ENCODE assay signal across 25 cellular contexts in genomic region chr2:70765507-70765906, GRCh38. TPM values are rescaled to one million over a fixed set of nuclear protein-coding genes. Genes with fewer than 3 reads are reported as not detected.
DNase-seq lines count a peak whose midpoint lies in the region; ATAC-seq, FAIRE-seq and TF ChIP-seq lines count a peak whose summit lies in the region.
"Had no signal": no experiment of that assay in that cellular context is flagged by ENCODE, and none has a peak within 500 bp of the region (broad histone marks: within the 10 kb centered on the region; RNA-seq: fewer than 3 reads in every experiment).

No MANE protein-coding gene starts in this region.

- H3K36me3 ChIP-seq in BLaER1 (peaks cover 5% of the 10 kb centered on the region), HUES6 (ENCODE audit: control insufficient read depth, insufficient read depth, low read length) (no peaks in the 10 kb centered on the region), H1 (ENCODE audit: control insufficient read depth in 2 of 4, insufficient read depth in 4 of 4, low read length in 3 of 4) (no peaks in the 10 kb centered on the region), osteoblast (ENCODE audit: insufficient read depth, low read length) (no peaks in the 10 kb centered on the region)

- no peak overlapping the region for H3K23ac ChIP-seq in H1 (ENCODE audit: insufficient read length)

- no peak for ATAC-seq in stimulated activated memory B cell treated with anti-CD40 and anti-IgM and Interleukin-4, amounts not matched to agents 10 μg/mL and 1 μg/mL and 100 μg/mL, for 72 hours
- ATAC-seq: HepG2, Right ventricle myocardium inferior had no signal

- no peak overlapping the region for H3K27ac ChIP-seq in BLaER1
- H3K27ac ChIP-seq in HUES6 (ENCODE audit: low read depth, low read length), result no peak overlapping the region
- H3K27ac ChIP-seq in H1 (ENCODE audit: low read depth, low read length), result no peak overlapping the region
- no peak overlapping the region for H3K27ac ChIP-seq in osteoblast (ENCODE audit: low read depth, low read length)
- H3K27ac ChIP-seq: GM23248, PC-9 had no signal

- peaks cover 50% of the 10 kb centered on the region for H3K27me3 Mint-ChIP-seq in neural crest cell (ENCODE audit: low read depth)
- peaks cover 13% of the 10 kb centered on the region for H3K27me3 Mint-ChIP-seq in stimulated activated memory B cell treated with anti-CD40 and anti-IgM and Interleukin-4, amounts not matched to agents 10 μg/mL and 1 μg/mL and 100 μg/mL, for 72 hours

- no peak for TF ChIP-seq RAD21 in H1 (IDR thresholded peaks at IDR 0.05 in 1 of 2, conservative IDR thresholded peaks at IDR 0.05 in 1 of 2; ENCODE audit: low read depth in 2 of 2, low read length in 2 of 2)

- no peak overlapping the region for H3K27ac Mint-ChIP-seq in neural crest cell (ENCODE audit: unreplicated experiment)
- H3K27ac Mint-ChIP-seq in stimulated activated memory B cell treated with anti-CD40 and anti-IgM and Interleukin-4, amounts not matched to agents 10 μg/mL and 1 μg/mL and 100 μg/mL, for 72 hours, result no peak overlapping the region
- H3K27ac Mint-ChIP-seq: CD4-positive, alpha-beta T cell had no signal

- peak overlapping the region; percentile 88 for H3K4me2 ChIP-seq in BLaER1
- H3K4me2 ChIP-seq in H1 (ENCODE audit: insufficient read depth in 1 of 2, low read depth in 2 of 2, low read length in 2 of 2), result peak overlapping the region; percentile 10 to 96; a peak in 3 of 4 replicates
- no peak overlapping the region for H3K4me2 ChIP-seq in osteoblast (ENCODE audit: insufficient read depth, low read length)
- H3K4me2 ChIP-seq: PC-9 had no signal

- H2BK120ac ChIP-seq in H1 (replicated peaks; ENCODE audit: low read depth, low read length), result peak overlapping the region; percentile 77

- TF ChIP-seq EP300 in H1 (IDR thresholded peaks at IDR 0.05; ENCODE audit: borderline replicate concordance in 1 of 2, low read depth in 2 of 2, low read length in 2 of 2), result no peak

- H4K8ac ChIP-seq in H1 (ENCODE audit: extremely low read depth, insufficient read depth, low read length), result no peak overlapping the region

- H4K20me1 ChIP-seq in BLaER1, result peaks cover 23% of the 10 kb centered on the region
- H4K20me1 ChIP-seq in H1 (replicated peaks in 1 of 2; ENCODE audit: control insufficient read depth in 1 of 2, insufficient read depth in 2 of 2, low read length in 2 of 2), result peaks cover 4 to 5% of the 10 kb centered on the region in 2 experiments
- no peaks in the 10 kb centered on the region for H4K20me1 ChIP-seq in osteoblast (ENCODE audit: insufficient read depth, low read length)

- H2BK12ac ChIP-seq in H1 (ENCODE audit: low read depth, low read length), result no peak overlapping the region

- H3K27me3 ChIP-seq in BLaER1 (no peaks in the 10 kb centered on the region), HUES6 (ENCODE audit: control insufficient read depth, insufficient read depth, low read length) (peaks cover 4% of the 10 kb centered on the region; the same call in 1 of the 2 replicates), H1 (replicated peaks in 1 of 4; ENCODE audit: control insufficient read depth in 3 of 4, extremely low read depth in 1 of 4, insufficient read depth in 3 of 4, low read length in 3 of 4) (no peaks in the 10 kb centered on the region), osteoblast (ENCODE audit: insufficient read depth, low read length) (peaks cover 55% of the 10 kb centered on the region)

- H3K9me3 Mint-ChIP-seq in neural crest cell, result no peaks in the 10 kb centered on the region
- no peaks in the 10 kb centered on the region for H3K9me3 Mint-ChIP-seq in stimulated activated memory B cell treated with anti-CD40 and anti-IgM and Interleukin-4, amounts not matched to agents 10 μg/mL and 1 μg/mL and 100 μg/mL, for 72 hours
- H3K9me3 Mint-ChIP-seq: CD4-positive, alpha-beta T cell had no signal

- H3K79me2 ChIP-seq in H1 (ENCODE audit: control insufficient read depth in 1 of 2, insufficient read depth in 2 of 2, low read length in 2 of 2) (peaks cover 23 to 63% of the 10 kb centered on the region in 2 experiments), osteoblast (ENCODE audit: insufficient read depth, low read length) (no peaks in the 10 kb centered on the region)

- no peak overlapping the region; the same call in 1 of the 2 replicates for H3K18ac ChIP-seq in H1 (ENCODE audit: extremely low read depth, low read length)

- H2BK15ac ChIP-seq in H1 (ENCODE audit: low read length), result no peak overlapping the region

- no peak overlapping the region for H3K4me3 ChIP-seq in BLaER1
- 0 out of 2 replicates have a peak overlapping the region, but pooled peaks have one; percentile 89 for H3K4me3 ChIP-seq in HUES6 (ENCODE audit: low read depth, low read length)
- H3K4me3 ChIP-seq in H1 (ENCODE audit: extremely low read depth in 1 of 4, insufficient read depth in 2 of 4, low read depth in 3 of 4, low read length in 4 of 4), result peak overlapping the region in 1 of 4 experiments; percentile 84; a peak in 1 of 8 replicates
- no peak overlapping the region for H3K4me3 ChIP-seq in osteoblast (ENCODE audit: insufficient read depth, low read length)
- H3K4me3 ChIP-seq: GM23248, PC-9 had no signal

- peak overlapping the region; percentile 70 for H4K91ac ChIP-seq in H1 (replicated peaks; ENCODE audit: insufficient read length, low read length)

- peaks cover 3% of the 10 kb centered on the region for H3K23me2 ChIP-seq in H1 (ENCODE audit: low read depth, low read length)

- H3K9me3 ChIP-seq in BLaER1 (no peaks in the 10 kb centered on the region), HUES6 (ENCODE audit: control insufficient read depth, insufficient read depth, low read depth, low read length) (no peaks in the 10 kb centered on the region), H1 (ENCODE audit: insufficient read depth in 2 of 2, low read depth in 1 of 2, low read length in 1 of 2) (no peaks in the 10 kb centered on the region), osteoblast (ENCODE audit: low read depth, low read length) (no peaks in the 10 kb centered on the region)

- H3K79me1 ChIP-seq in H1 (ENCODE audit: low read depth, low read length), result 0 out of 2 replicates have a peak, but pooled peaks cover 3% of the 10 kb centered on the region

- no peaks in the 10 kb centered on the region for H3K36me3 Mint-ChIP-seq in neural crest cell (ENCODE audit: low read depth)
- no peaks in the 10 kb centered on the region for H3K36me3 Mint-ChIP-seq in stimulated activated memory B cell treated with anti-CD40 and anti-IgM and Interleukin-4, amounts not matched to agents 10 μg/mL and 1 μg/mL and 100 μg/mL, for 72 hours

- 90% methylated on average over 7 of the region's 7 CpGs; no CpG with 5 or more reads in 1 of the 2 experiments for WGBS in H1 (ENCODE audit: extremely low coverage in 1 of 2, insufficient coverage in 1 of 2, insufficient read length in 1 of 2, insufficient replicate concordance in 2 of 2, low coverage in 1 of 2, low lambda C conversion rate in 2 of 2, missing lambda C conversion rate in 1 of 2), 2 experiments

- no peak overlapping the region for H2BK5ac ChIP-seq in H1 (ENCODE audit: low read depth, low read length)

- DNase-seq in H1 (ENCODE audit: low read depth in 1 of 2, low spot score in 2 of 2), result no peak
- DNase-seq in neural crest cell (ENCODE audit: low read depth, low spot score), result no peak
- no peak for DNase-seq in osteoblast (ENCODE audit: insufficient read length, low spot score, missing footprints)
- no peak for DNase-seq in MV-4-11 (lab: John Stamatoyannopoulos, UW)
- DNase-seq: 8988T; CD4-positive, alpha-beta T cell; DMS53; GM23248; HCEC 1CT; NCI-H2029 treated with DMSO at 0.1 percent for 48 hours; NCI-H446 treated with DMSO at 0.1 percent for 48 hours; NCI-H526; PC-9 had no signal

- no peak overlapping the region for H3K14ac ChIP-seq in H1 (ENCODE audit: insufficient read length)

- no peak overlapping the region for H4K5ac ChIP-seq in H1 (ENCODE audit: insufficient read length, low read depth, low read length)

- POLR2A ChIA-PET in H1 (lab: Charles Lee; ENCODE audit: partially characterized antibody), result interaction anchor here (1.5 to 2.1 kb wide), 3 partner anchors 14 to 33 kb away, joined by 5 to 7 read pairs (median 6); no protein-coding TSS in a partner anchor

- H2AFZ ChIP-seq in H1 (ENCODE audit: low read length) (no peak overlapping the region), osteoblast (ENCODE audit: low read length) (no peak overlapping the region)
- H2AFZ ChIP-seq: GM23248, PC-9 had no signal

- peaks cover 12% of the 10 kb centered on the region for H3K4me1 Mint-ChIP-seq in neural crest cell
- peaks cover 19% of the 10 kb centered on the region for H3K4me1 Mint-ChIP-seq in stimulated activated memory B cell treated with anti-CD40 and anti-IgM and Interleukin-4, amounts not matched to agents 10 μg/mL and 1 μg/mL and 100 μg/mL, for 72 hours

- H3K4ac ChIP-seq in H1 (replicated peaks; ENCODE audit: insufficient read length, low read depth, low read length), result no peak overlapping the region

- H3K56ac ChIP-seq in H1 (replicated peaks; ENCODE audit: insufficient read length, low read depth, low read length), result no peak overlapping the region

- no peak for FAIRE-seq in H1 (lab: Jason Lieb, UNC)
- FAIRE-seq: GM18507, HepG2 had no signal

- H3K9ac ChIP-seq in BLaER1, result no peak overlapping the region
- no peak overlapping the region for H3K9ac ChIP-seq in HUES6 (ENCODE audit: low read length)
- H3K9ac ChIP-seq in H1 (replicated peaks in 1 of 4; ENCODE audit: extremely low read depth in 1 of 4, low read depth in 3 of 4, low read length in 3 of 4), result no peak overlapping the region
- H3K9ac ChIP-seq: GM23248 had no signal

- H3K4me3 Mint-ChIP-seq in neural crest cell, result peak overlapping the region; percentile 32
- no peak overlapping the region for H3K4me3 Mint-ChIP-seq in stimulated activated memory B cell treated with anti-CD40 and anti-IgM and Interleukin-4, amounts not matched to agents 10 μg/mL and 1 μg/mL and 100 μg/mL, for 72 hours

- no peak overlapping the region for H2AK5ac ChIP-seq in H1 (ENCODE audit: low read depth, low read length)

- TF ChIP-seq POLR2A in H1 (IDR thresholded peaks at IDR 0.05; ENCODE audit: control extremely low read depth in 1 of 2, low read depth in 2 of 2, low read length in 2 of 2), result no peak

- CTCF ChIA-PET in H1 (lab: Charles Lee; ENCODE audit: partially characterized antibody), result interaction anchor here (1.1 to 1.9 kb wide), 6 partner anchors 11 to 78 kb away, joined by 3 to 11 read pairs (median 4); no protein-coding TSS in a partner anchor

- no peak for TF ChIP-seq CTCF in H1 (IDR thresholded peaks at IDR 0.05; ENCODE audit: control extremely low read depth in 1 of 3, insufficient read depth in 1 of 3, low read depth in 1 of 3, low read length in 3 of 3)
- no peak for TF ChIP-seq CTCF in neural crest cell (conservative IDR thresholded peaks at IDR 0.05)
- no peak for TF ChIP-seq CTCF in osteoblast (IDR thresholded peaks at IDR 0.05; ENCODE audit: extremely low read depth, low read depth, low read length)

- H3K4me1 ChIP-seq in BLaER1 (peaks cover 18% of the 10 kb centered on the region), HUES6 (ENCODE audit: control insufficient read depth, insufficient read depth, low read length) (peaks cover 29% of the 10 kb centered on the region), H1 (replicated peaks in 1 of 4; ENCODE audit: control insufficient read depth in 3 of 4, insufficient read depth in 4 of 4, low read length in 3 of 4) (peaks cover 8 to 25% (median 14%) of the 10 kb centered on the region in 4 experiments; a peak in 6 of 7 replicates), osteoblast (ENCODE audit: insufficient read depth, low read length) (no peaks in the 10 kb centered on the region)

- no peak overlapping the region for H2BK20ac ChIP-seq in H1 (ENCODE audit: low read length)

RNA-seq across cellular contexts. Expression of gene ADD2, which starts 2.5 kb away (rescaled TPM):
- total RNA-seq in H1 (2021; fragmentation: NEBNext Ultra II Directional; extraction: Animal tissue kit (Norgen Biotek cat#: 25700)), result 166 and 170 TPM in 2 replicates
- polyA plus RNA-seq in H1 (2011; rRNA removed), result 58.5 and 96.4 TPM in 2 replicates
- 66.2 TPM for polyA plus RNA-seq in H1 (2011; cell fraction: cytosol; rRNA removed)
- 190 TPM for polyA plus RNA-seq in H1 (2011; cell fraction: nucleus; rRNA removed)
- polyA plus RNA-seq in H1 (2012, experiment 1 of 2), result 55.1 to 70.6 TPM (median 63.9 TPM) in 4 replicates
- polyA plus RNA-seq in H1 (2012, experiment 2 of 2), result 30.9 TPM
- polyA plus RNA-seq in H1 (2013, experiment 1 of 2), result 111 TPM
- polyA plus RNA-seq in H1 (2013, experiment 2 of 2), result 117 TPM
- 167 and 226 TPM in 2 replicates for polyA minus RNA-seq in H1 (2011; rRNA and poly(A)+ RNA removed)
- 108 TPM for polyA minus RNA-seq in H1 (2011; cell fraction: cytosol; rRNA and poly(A)+ RNA removed)
- polyA minus RNA-seq in H1 (2011; cell fraction: nucleus; rRNA and poly(A)+ RNA removed), result 75.9 TPM
- total RNA-seq in neural crest cell (31.6 and 31.8 TPM in 2 replicates), osteoblast (not detected in 2 replicates)
- total RNA-seq: GM23248, LHCN-M2, RPMI7951 had no signal
- polyA plus RNA-seq: BJ, GM23248 had no signal

RNA-seq across cellular contexts. Expression of gene FIGLA, which starts 24.9 kb away (rescaled TPM):
- total RNA-seq in H1 (2021; fragmentation: NEBNext Ultra II Directional; extraction: Animal tissue kit (Norgen Biotek cat#: 25700)), result not detected in 2 replicates
- polyA plus RNA-seq in H1 (2011; rRNA removed), result not detected in 2 replicates
- not detected for polyA plus RNA-seq in H1 (2011; cell fraction: cytosol; rRNA removed)
- polyA plus RNA-seq in H1 (2011; cell fraction: nucleus; rRNA removed), result not detected
- polyA plus RNA-seq in H1 (2012, experiment 1 of 2), result not detected in 4 replicates
- polyA plus RNA-seq in H1 (2012, experiment 2 of 2), result not detected
- not detected for polyA plus RNA-seq in H1 (2013, experiment 1 of 2)
- not detected for polyA plus RNA-seq in H1 (2013, experiment 2 of 2)
- not detected in 2 replicates for polyA minus RNA-seq in H1 (2011; rRNA and poly(A)+ RNA removed)
- polyA minus RNA-seq in H1 (2011; cell fraction: cytosol; rRNA and poly(A)+ RNA removed), result not detected
- not detected for polyA minus RNA-seq in H1 (2011; cell fraction: nucleus; rRNA and poly(A)+ RNA removed)
- total RNA-seq in neural crest cell (not detected in 2 replicates), osteoblast (not detected in 2 replicates)
- total RNA-seq: CD4-positive, alpha-beta T cell; Daoy; G401; GM23248; HepG2; LHCN-M2; MCF 10A; PC-9; Right ventricle myocardium inferior; RPMI7951 had no signal
- polyA plus RNA-seq: BJ, GM23248, HepG2 had no signal

RNA-seq across cellular contexts. Expression of gene CLEC4F, which starts 54.9 kb away (rescaled TPM):
- not detected in 2 replicates for total RNA-seq in H1 (2021; fragmentation: NEBNext Ultra II Directional; extraction: Animal tissue kit (Norgen Biotek cat#: 25700))
- not detected in 2 replicates for polyA plus RNA-seq in H1 (2011; rRNA removed)
- 0.04 TPM for polyA plus RNA-seq in H1 (2011; cell fraction: cytosol; rRNA removed)
- not detected for polyA plus RNA-seq in H1 (2011; cell fraction: nucleus; rRNA removed)
- polyA plus RNA-seq in H1 (2012, experiment 1 of 2), result not detected in 4 replicates
- polyA plus RNA-seq in H1 (2012, experiment 2 of 2), result not detected
- not detected for polyA plus RNA-seq in H1 (2013, experiment 1 of 2)
- polyA plus RNA-seq in H1 (2013, experiment 2 of 2), result not detected
- polyA minus RNA-seq in H1 (2011; rRNA and poly(A)+ RNA removed), result not detected in 2 replicates
- polyA minus RNA-seq in H1 (2011; cell fraction: cytosol; rRNA and poly(A)+ RNA removed), result not detected
- not detected for polyA minus RNA-seq in H1 (2011; cell fraction: nucleus; rRNA and poly(A)+ RNA removed)
- total RNA-seq in neural crest cell (not detected in 2 replicates), osteoblast (not detected in 2 replicates)
- total RNA-seq: CD4-positive, alpha-beta T cell; Daoy; GM23248; LHCN-M2; MCF 10A; PC-9; RPMI7951 had no signal
- polyA plus RNA-seq: BJ, GM23248 had no signal

Comparison
In these comparisons a context has a peak if more than half of its experiments do, and no peak if none do; other contexts are left out.
1. RNA of gene ADD2, which starts 2.5 kb away (total RNA-seq): 166 to 170 TPM in H1 and 31.6 to 31.8 TPM in neural crest cell; not detected in osteoblast; every median in the first group is over 10 times any median in the second.